In genomic region chr4:185921583-185922555, GRCh38 we compare ENCODE assay signal across 1 cellular context.
TF ChIP-seq lines count a peak whose summit lies in the region.

No MANE protein-coding gene starts in this region.

TF ChIP-seq in H1, 55 proteins besides CTCF, POLR2A, EP300 and RAD21:
- no peak for TF ChIP-seq NANOG (IDR thresholded peaks at IDR 0.05; ENCODE audit: insufficient read depth, low read depth, low read length, poor library complexity, severe bottlenecking)
- TF ChIP-seq USF2 (IDR thresholded peaks at IDR 0.05; ENCODE audit: low read length): no peak
- TF ChIP-seq JUND (IDR thresholded peaks at IDR 0.05; ENCODE audit: low read length): no peak
- no peak for TF ChIP-seq SUZ12 (IDR thresholded peaks at IDR 0.05; ENCODE audit: low read length)
- TF ChIP-seq GTF2F1 (IDR thresholded peaks at IDR 0.05; ENCODE audit: borderline replicate concordance, low read depth, low read length): no peak
TF ChIP-seq in H1: peak in this region for 0.
